Comparison of ENCODE assay signal across 1 cellular context in genomic region chr6:138290563-138290962, GRCh38.
TF ChIP-seq lines count a peak whose summit lies in the region.

No MANE protein-coding gene starts in this region.

TF ChIP-seq in IMR-90, 13 proteins besides CTCF, POLR2A, EP300 and RAD21:
- TF ChIP-seq MAZ (IDR thresholded peaks at IDR 0.05; ENCODE audit: borderline replicate concordance, low read depth, low read length) (no peak), NFE2L2 (IDR thresholded peaks at IDR 0.05; ENCODE audit: low read depth, low read length) (no peak), FOS (IDR thresholded peaks at IDR 0.05; ENCODE audit: low read depth, low read length) (no peak), CHD1 (IDR thresholded peaks at IDR 0.05; ENCODE audit: low read depth, low read length) (no peak), USF2 (IDR thresholded peaks at IDR 0.05; ENCODE audit: low read depth, low read length) (no peak), MXI1 (IDR thresholded peaks at IDR 0.05; ENCODE audit: borderline replicate concordance, low read depth, low read length) (no peak), RCOR1 (IDR thresholded peaks at IDR 0.05; ENCODE audit: insufficient replicate concordance, low read length) (no peak), CEBPB (IDR thresholded peaks at IDR 0.05; ENCODE audit: low read depth, low read length) (no peak), BHLHE40 (IDR thresholded peaks at IDR 0.05; ENCODE audit: low read depth, low read length) (no peak), MAFK (IDR thresholded peaks at IDR 0.05; ENCODE audit: low read depth, low read length) (no peak)
- TF ChIP-seq, protein P1, sequence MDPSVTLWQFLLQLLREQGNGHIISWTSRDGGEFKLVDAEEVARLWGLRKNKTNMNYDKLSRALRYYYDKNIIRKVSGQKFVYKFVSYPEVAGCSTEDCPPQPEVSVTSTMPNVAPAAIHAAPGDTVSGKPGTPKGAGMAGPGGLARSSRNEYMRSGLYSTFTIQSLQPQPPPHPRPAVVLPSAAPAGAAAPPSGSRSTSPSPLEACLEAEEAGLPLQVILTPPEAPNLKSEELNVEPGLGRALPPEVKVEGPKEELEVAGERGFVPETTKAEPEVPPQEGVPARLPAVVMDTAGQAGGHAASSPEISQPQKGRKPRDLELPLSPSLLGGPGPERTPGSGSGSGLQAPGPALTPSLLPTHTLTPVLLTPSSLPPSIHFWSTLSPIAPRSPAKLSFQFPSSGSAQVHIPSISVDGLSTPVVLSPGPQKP (IDR thresholded peaks at IDR 0.05; ENCODE audit: borderline replicate concordance, low read depth, low read length), result no peak
